8 cellular contexts compared by ENCODE assay signal in genomic region chr17:39150795-39151679, GRCh38. TPM values are rescaled to one million over a fixed set of nuclear protein-coding genes. Genes with fewer than 3 reads are reported as not detected.
DNase-seq lines count a peak whose midpoint lies in the region; ATAC-seq, FAIRE-seq and TF ChIP-seq lines count a peak whose summit lies in the region.

Gene PLXDC1, minus strand, starts transcription at chr17:39151637. Its CDS starts 200 bp downstream, at chr17:39151437.

- TF ChIP-seq CTCF in WI38 (IDR thresholded peaks at IDR 0.05; ENCODE audit: low read depth, low read length) (no peak), foreskin fibroblast (IDR thresholded peaks at IDR 0.05; ENCODE audit: low read depth, low read length) (no peak), psoas muscle (IDR thresholded peaks at IDR 0.05) (no peak)

- no peak for FAIRE-seq in GM12892 (lab: Jason Lieb, UNC)

- 5 to 9% (median 8%) methylated on average over 26 to 53 of the region's 53 CpGs for WGBS in psoas muscle, 3 donors

- no peak for TF ChIP-seq POLR2A in GM12892 (IDR thresholded peaks at IDR 0.05; ENCODE audit: low read depth, low read length)

- H3K27ac ChIP-seq in psoas muscle: peak within 1 kb of the TSS; percentile 81

- DNase-seq in GM03348 (ENCODE audit: low spot score) (peak; percentile 59), foreskin fibroblast (no peak), psoas muscle (peak in 1 of 2 donors; percentile 58), GM12892 (ENCODE audit: insufficient read length) (no peak), iPS-NIHi7 (ENCODE audit: extremely low spot score) (no peak), NCI-H146 (lab: John Stamatoyannopoulos, UW) (no peak)

- H3K4me3 ChIP-seq in WI38 (ENCODE audit: low read depth, low read length): peak within 1 kb of the TSS; percentile 40
- H3K4me3 ChIP-seq in foreskin fibroblast (ENCODE audit: low read depth in 1 of 2, low read length in 2 of 2): peak within 1 kb of the TSS; percentile 44 to 81
- peak within 1 kb of the TSS; percentile 84 for H3K4me3 ChIP-seq in psoas muscle

- no peaks in the 10 kb centered on the region for H3K36me3 ChIP-seq in psoas muscle (ENCODE audit: insufficient read depth in 1 of 2, low read depth in 1 of 2)

- ATAC-seq in psoas muscle (no peak), HG03520 (IDR thresholded peaks at IDR 0.05; ENCODE audit: unreplicated experiment) (no peak)

- intact Hi-C loops in psoas muscle (cut with DNase I): loop anchor here (5.0 to 10.0 kb wide), 4 partner anchors 84 to 399 kb away; partner anchors contain the start of gene PSMB3 (in 1 of the 2)

- H3K9me3 ChIP-seq in psoas muscle: no peaks in the 10 kb centered on the region

- peaks cover 6% of the 10 kb centered on the region for H3K4me1 ChIP-seq in psoas muscle

- peaks cover 0 to 21% (median 6%) of the 10 kb centered on the region in 3 donors for H3K27me3 ChIP-seq in psoas muscle (ENCODE audit: insufficient read depth in 3 of 3, low read length in 2 of 3)

RNA-seq across cellular contexts. Expression of gene PLXDC1, which starts in this region (rescaled TPM):
- 1 to 10 TPM; 2.3 to 9.2 (median 2.7) TPM for total RNA-seq in psoas muscle
- polyA plus RNA-seq in psoas muscle: 1 to 10 TPM; 2.7 to 3.9 (median 3.3) TPM
- not detected for polyA plus RNA-seq in GM12892 (2012; ENCODE audit: missing spikeins)
